Comparison of ENCODE assay signal across 11 cellular contexts in genomic region chr18:35467624-35468016, GRCh38. TPM values are rescaled to one million over a fixed set of nuclear protein-coding genes. Genes with fewer than 3 reads are reported as not detected.
DNase-seq lines count a peak whose midpoint lies in the region; ATAC-seq lines count a peak whose summit lies in the region.
"Had no signal": no experiment of that assay in that cellular context is flagged by ENCODE, and none has a peak within 500 bp of the region (broad histone marks: within the 10 kb centered on the region; RNA-seq: fewer than 3 reads in every experiment).

No MANE protein-coding gene starts in this region.

- peak overlapping the region; percentile 77 to 98 (median 92) for H3K4me2 ChIP-seq in BLaER1 treated with 17β-estradiol and CSF1 and Interleukin-3, amounts not matched to agents 10 nM and 100 nM
- no peak overlapping the region for H3K4me2 ChIP-seq in mesenchymal stem cell (ENCODE audit: low read length, poor library complexity, severe bottlenecking)

- peaks cover 0 to 18% (median 2%) of the 10 kb centered on the region in 11 experiments; a peak in 8 of 22 replicates for H3K36me3 ChIP-seq in BLaER1 treated with 17β-estradiol and CSF1 and Interleukin-3, amounts not matched to agents 10 nM and 100 nM
- H3K36me3 ChIP-seq in mesenchymal stem cell (ENCODE audit: control insufficient read depth in 1 of 2, insufficient read depth in 2 of 2, low read depth in 1 of 2, low read length in 2 of 2): peaks cover 7 to 27% of the 10 kb centered on the region in 2 experiments

- H3K18ac ChIP-seq in mesenchymal stem cell (ENCODE audit: low read depth in 1 of 2, low read length in 2 of 2): no peak overlapping the region

- no peak overlapping the region for H2BK5ac ChIP-seq in mesenchymal stem cell (ENCODE audit: low read depth, low read length, poor library complexity, severe bottlenecking)

- no peak overlapping the region for H3K4ac ChIP-seq in mesenchymal stem cell (ENCODE audit: low read depth in 1 of 2, low read length in 2 of 2)

- H2AK5ac ChIP-seq in mesenchymal stem cell (ENCODE audit: low read length, severe bottlenecking): no peak overlapping the region

- H3K27ac ChIP-seq in BLaER1 treated with 17β-estradiol and CSF1 and Interleukin-3, amounts not matched to agents 10 nM and 100 nM: peak overlapping the region in 10 of 11 experiments; percentile 22 to 96 (median 89); a peak in 20 of 22 replicates
- no peak overlapping the region for H3K27ac ChIP-seq in mesenchymal stem cell (ENCODE audit: low read length, poor library complexity, severe bottlenecking)
- H3K27ac ChIP-seq: epithelial cell of prostate had no signal

- no peak overlapping the region for H2BK120ac ChIP-seq in mesenchymal stem cell (ENCODE audit: low read depth, low read length)

- 96% methylated on average over 4 of the region's 4 CpGs for WGBS in mesenchymal stem cell

- no peak overlapping the region for H3K4me3 Mint-ChIP-seq in activated naive CD8-positive, alpha-beta T cell treated with anti-CD3 and anti-CD28 coated beads, Interleukin-2, amount 50 U/mL, for 24 hours

- H3K4me1 Mint-ChIP-seq in activated naive CD8-positive, alpha-beta T cell treated with anti-CD3 and anti-CD28 coated beads, Interleukin-2, amount 50 U/mL, for 24 hours: peaks cover 3% of the 10 kb centered on the region

- no peaks in the 10 kb centered on the region for H3K27me3 ChIP-seq in BLaER1 treated with 17β-estradiol and CSF1 and Interleukin-3, amounts not matched to agents 10 nM and 100 nM
- H3K27me3 ChIP-seq in mesenchymal stem cell (ENCODE audit: control insufficient read depth in 1 of 2, insufficient read depth in 1 of 2, low read length in 2 of 2): no peaks in the 10 kb centered on the region

- H4K20me1 ChIP-seq in BLaER1 treated with 17β-estradiol and CSF1 and Interleukin-3, amounts not matched to agents 10 nM and 100 nM: no peaks in the 10 kb centered on the region

- ATAC-seq in GM19372 (IDR thresholded peaks at IDR 0.05; ENCODE audit: low read depth, unreplicated experiment) (peak; percentile 42), HG03064 (IDR thresholded peaks at IDR 0.05; ENCODE audit: low read depth, unreplicated experiment) (peak; percentile 73)
- no peak for ATAC-seq in activated naive CD8-positive, alpha-beta T cell treated with anti-CD3 and anti-CD28 coated beads, Interleukin-2, amount 50 U/mL, for 24 hours

- H4K8ac ChIP-seq in mesenchymal stem cell (ENCODE audit: low read length): no peak overlapping the region

- H3K4me3 ChIP-seq in BLaER1 treated with 17β-estradiol and CSF1 and Interleukin-3, amounts not matched to agents 10 nM and 100 nM: peak overlapping the region in 7 of 10 experiments; percentile 41 to 61 (median 55); a peak in 14 of 20 replicates
- no peak overlapping the region for H3K4me3 ChIP-seq in mesenchymal stem cell (ENCODE audit: insufficient read depth in 1 of 2, low read depth in 1 of 2, low read length in 2 of 2)
- H3K4me3 ChIP-seq: lung had no signal

- H3K9me3 ChIP-seq in BLaER1 treated with 17β-estradiol and CSF1 and Interleukin-3, amounts not matched to agents 10 nM and 100 nM (replicated peaks in 1 of 11): peaks cover 0 to 3% (median 0%) of the 10 kb centered on the region in 11 experiments; a peak in 4 of 22 replicates
- no peaks in the 10 kb centered on the region for H3K9me3 ChIP-seq in mesenchymal stem cell (ENCODE audit: control insufficient read depth, low read length)

- peak overlapping the region in 1 of 2 experiments; percentile 57 for H2BK12ac ChIP-seq in mesenchymal stem cell (ENCODE audit: low read length in 2 of 2)

- no peak overlapping the region for H3K27ac Mint-ChIP-seq in activated naive CD8-positive, alpha-beta T cell treated with anti-CD3 and anti-CD28 coated beads, Interleukin-2, amount 50 U/mL, for 24 hours

- no peaks in the 10 kb centered on the region for H3K27me3 Mint-ChIP-seq in activated naive CD8-positive, alpha-beta T cell treated with anti-CD3 and anti-CD28 coated beads, Interleukin-2, amount 50 U/mL, for 24 hours

- no peak overlapping the region for H2BK15ac ChIP-seq in mesenchymal stem cell (ENCODE audit: low read depth, poor library complexity, severe bottlenecking)

- peaks cover 10% of the 10 kb centered on the region for H3K36me3 Mint-ChIP-seq in activated naive CD8-positive, alpha-beta T cell treated with anti-CD3 and anti-CD28 coated beads, Interleukin-2, amount 50 U/mL, for 24 hours (ENCODE audit: low read depth)

- no peak overlapping the region for H4K91ac ChIP-seq in mesenchymal stem cell (ENCODE audit: low read length)

- H3K23ac ChIP-seq in mesenchymal stem cell (ENCODE audit: low read length in 2 of 2): peak overlapping the region in 1 of 2 experiments; percentile 85

- peaks cover 40 to 86% (median 82%) of the 10 kb centered on the region in 10 experiments for H3K4me1 ChIP-seq in BLaER1 treated with 17β-estradiol and CSF1 and Interleukin-3, amounts not matched to agents 10 nM and 100 nM
- peaks cover 3% of the 10 kb centered on the region for H3K4me1 ChIP-seq in mesenchymal stem cell (ENCODE audit: control insufficient read depth, insufficient read depth, low read depth, low read length)

- H3K79me1 ChIP-seq in mesenchymal stem cell (replicated peaks; ENCODE audit: low read length, poor library complexity, severe bottlenecking): peaks cover 12% of the 10 kb centered on the region

- DNase-seq in NCI-H69 (lab: John Stamatoyannopoulos, UW) (peak; percentile 42), DMS114 treated with DMSO at 0.1 percent for 48 hours (lab: John Stamatoyannopoulos, UW; ENCODE audit: unreplicated experiment) (no peak), mesenchymal stem cell (no peak), NCI-H446 treated with DMSO at 0.1 percent for 48 hours (lab: John Stamatoyannopoulos, UW) (no peak)
- no peak for DNase-seq in activated naive CD8-positive, alpha-beta T cell treated with anti-CD3 and anti-CD28 coated beads, Interleukin-2, amount 50 U/mL, for 24 hours
- DNase-seq: NCI-H1930 had no signal

- H3K9ac ChIP-seq in BLaER1 treated with 17β-estradiol and CSF1 and Interleukin-3, amounts not matched to agents 10 nM and 100 nM: peak overlapping the region in 10 of 11 experiments; percentile 6 to 84 (median 76); a peak in 17 of 22 replicates
- no peak overlapping the region for H3K9ac ChIP-seq in mesenchymal stem cell (ENCODE audit: low read length)

- H3K9me3 Mint-ChIP-seq in activated naive CD8-positive, alpha-beta T cell treated with anti-CD3 and anti-CD28 coated beads, Interleukin-2, amount 50 U/mL, for 24 hours: no peaks in the 10 kb centered on the region

- no peak overlapping the region for H2AFZ ChIP-seq in mesenchymal stem cell (ENCODE audit: low read depth, low read length)

- no peak overlapping the region for H3K14ac ChIP-seq in mesenchymal stem cell (ENCODE audit: low read length in 2 of 2)

RNA-seq across cellular contexts. Expression of gene INO80C, which starts 30.1 kb away (rescaled TPM):
- polyA plus RNA-seq in mesenchymal stem cell (2013, experiment 1 of 2): 22.5 TPM
- 22.2 TPM for polyA plus RNA-seq in mesenchymal stem cell (2013, experiment 2 of 2)

Comparison
In these comparisons a context has a peak if more than half of its experiments do, and no peak if none do; other contexts are left out.
1. H3K4me3 ChIP-seq: peak in BLaER1 treated with 17β-estradiol and CSF1 and Interleukin-3, amounts not matched to agents 10 nM and 100 nM (7 of 10); none in mesenchymal stem cell (0 of 2).